Comparison of ENCODE assay signal across 2 cellular contexts in genomic region chr2:113896791-113897190, GRCh38.
A peak's percentile ranks its signal among the peaks of the same experiment; 100 is the strongest.
TF ChIP-seq lines count a peak whose summit lies in the region.

No MANE protein-coding gene starts in this region.

TF ChIP-seq in HEK293, 187 proteins besides CTCF, POLR2A, EP300 and RAD21 (continues in another document):
- TF ChIP-seq ZNF148 (tag by site-specific recombination; IDR thresholded peaks at IDR 0.05; ENCODE audit: borderline replicate concordance) (no peak), ATF2 (tag by site-specific recombination; IDR thresholded peaks at IDR 0.05; ENCODE audit: low read depth) (no peak), ZNF398 (tag by site-specific recombination; IDR thresholded peaks at IDR 0.05) (no peak), OSR2 (tag by site-specific recombination; IDR thresholded peaks at IDR 0.05) (peak; percentile 41; the same call in 1 of the 2 replicates), KLF16 (tag by site-specific recombination; IDR thresholded peaks at IDR 0.05) (no peak), REPIN1 (tag by site-specific recombination; IDR thresholded peaks at IDR 0.05; ENCODE audit: low read depth) (no peak), ZNF513 (tag by site-specific recombination; IDR thresholded peaks at IDR 0.05) (no peak), KLF17 (tag by site-specific recombination; IDR thresholded peaks at IDR 0.05) (no peak), ZNF692 (tag by site-specific recombination; IDR thresholded peaks at IDR 0.05) (no peak), SCRT2 (tag by site-specific recombination; IDR thresholded peaks at IDR 0.05) (peak; percentile 64), ZEB2 (tag by site-specific recombination; IDR thresholded peaks at IDR 0.05) (no peak), ZBTB1 (tag by site-specific recombination; IDR thresholded peaks at IDR 0.05) (no peak), ZNF560 (tag by site-specific recombination; IDR thresholded peaks at IDR 0.05; ENCODE audit: borderline replicate concordance) (no peak), ZNF140 (tag by site-specific recombination; IDR thresholded peaks at IDR 0.05) (no peak), SCRT1 (tag by site-specific recombination; IDR thresholded peaks at IDR 0.05; ENCODE audit: borderline replicate concordance) (peak; percentile 33; the same call in 1 of the 2 replicates)

TF ChIP-seq in GM12878, 131 proteins besides CTCF, POLR2A, EP300 and RAD21:
- TF ChIP-seq NKRF (conservative IDR thresholded peaks at IDR 0.05): no peak
- TF ChIP-seq NFIC (IDR thresholded peaks at IDR 0.05; ENCODE audit: low read depth, low read length): no peak
- no peak for TF ChIP-seq HDAC6 (IDR thresholded peaks at IDR 0.05; ENCODE audit: unreplicated experiment)
- TF ChIP-seq IKZF1 (conservative IDR thresholded peaks at IDR 0.05): no peak
- TF ChIP-seq LARP7 (IDR thresholded peaks at IDR 0.05): no peak
- TF ChIP-seq TARDBP (IDR thresholded peaks at IDR 0.05; ENCODE audit: borderline replicate concordance): no peak
